Comparison of ENCODE assay signal across 26 cellular contexts in the genomic region with DNA sequence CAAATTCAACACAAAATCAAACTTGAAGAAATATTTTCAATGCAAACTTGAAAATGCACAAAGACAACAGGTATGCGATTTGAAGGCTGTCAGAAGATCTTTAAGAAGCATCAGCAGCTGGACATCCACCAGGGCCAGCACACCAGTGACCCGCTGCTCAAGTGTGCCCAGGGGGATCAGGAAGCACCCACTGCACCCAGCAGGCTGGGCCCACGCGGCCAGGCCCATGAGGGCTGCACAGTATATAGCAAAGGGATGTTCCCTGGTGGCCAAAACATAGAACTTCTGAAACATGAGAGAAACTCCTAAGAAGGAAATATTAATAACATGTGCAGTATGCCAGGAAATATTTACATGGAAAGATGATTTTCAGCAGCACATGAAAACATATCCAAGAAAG. TPM values are rescaled to one million over a fixed set of nuclear protein-coding genes. Genes with fewer than 3 reads are reported as not detected.
DNase-seq lines count a peak whose midpoint lies in the region; ATAC-seq, FAIRE-seq and TF ChIP-seq lines count a peak whose summit lies in the region.
"Had no signal": no experiment of that assay in that cellular context is flagged by ENCODE, and none has a peak within 500 bp of the region (broad histone marks: within the 10 kb centered on the region; RNA-seq: fewer than 3 reads in every experiment).

No MANE protein-coding gene starts in this region.

- TF ChIP-seq POLR2A in esophagus muscularis mucosa (IDR thresholded peaks at IDR 0.05; ENCODE audit: low read depth): no peak

- 95% methylated on average over 4 of the region's 4 CpGs for WGBS in esophagus muscularis mucosa

- no TSS peak for BruUV-seq in A673 (replicated peaks; lab: Mats Ljungman, UMichigan)
- BruUV-seq in Panc1 (replicated peaks; lab: Mats Ljungman, UMichigan): no TSS peak

- peaks cover 10% of the 10 kb centered on the region for H3K4me1 Mint-ChIP-seq in endothelial cell (ENCODE audit: unreplicated experiment)
- H3K4me1 Mint-ChIP-seq: nephron had no signal

- H3K27ac ChIP-seq in A673 (ENCODE audit: low read depth, low read length, poor library complexity, severe bottlenecking) (no peak overlapping the region), Panc1 (ENCODE audit: low read length) (no peak overlapping the region), esophagus muscularis mucosa (replicated peaks in 1 of 4) (no peak overlapping the region), kidney (ENCODE audit: low read depth in 2 of 2, low read length in 2 of 2) (no peak overlapping the region)
- H3K27ac ChIP-seq: dorsolateral prefrontal cortex, lower lobe of right lung, SJSA1 had no signal

- TF ChIP-seq CTCF in A673 (conservative IDR thresholded peaks at IDR 0.05; ENCODE audit: low read depth, low read length): peak; percentile 26; the same call in 1 of the 2 replicates
- no peak for TF ChIP-seq CTCF in Panc1 (IDR thresholded peaks at IDR 0.05)
- TF ChIP-seq CTCF in endothelial cell (IDR thresholded peaks at IDR 0.05; ENCODE audit: unreplicated experiment): peak; percentile 36
- TF ChIP-seq CTCF in esophagus muscularis mucosa (IDR thresholded peaks at IDR 0.05): no peak
- no peak for TF ChIP-seq CTCF in kidney (IDR thresholded peaks at IDR 0.05; ENCODE audit: borderline replicate concordance, extremely low read depth, insufficient read depth)

- in situ Hi-C loops in Panc1 (cut with HindIII; ENCODE audit: low pct_unique_long_range_greater_than_20kb, low sequenced_read_pairs): no loop called here

- H3K4me3 Mint-ChIP-seq in endothelial cell (ENCODE audit: unreplicated experiment): no peak overlapping the region
- H3K4me3 Mint-ChIP-seq: central memory CD8-positive, alpha-beta T cell; nephron; T-helper 1 cell treated with Interleukin-12 subunit alpha and Interleukin-12 subunit beta and Interleukin-4 antibody, amounts not matched to agents 30 μg/mL and 1 μg/mL, for 36 hours had no signal

- intact Hi-C loops in A673 (cut with micrococcal nuclease; ENCODE audit: unreplicated experiment) (no loop called here), Panc1 (cut with micrococcal nuclease; ENCODE audit: unreplicated experiment) (no loop called here), esophagus muscularis mucosa (cut with DNase I) (no loop called here), kidney (cut with DNase I) (no loop called here)

- POLR2A ChIA-PET in A673 (lab: Charles Lee; ENCODE audit: low non-redundant PET) (no interaction called here), Panc1 (lab: Charles Lee) (no interaction called here)

- no peaks in the 10 kb centered on the region for H3K9me3 Mint-ChIP-seq in endothelial cell (ENCODE audit: unreplicated experiment)
- H3K9me3 Mint-ChIP-seq: central memory CD8-positive, alpha-beta T cell; nephron; T-helper 1 cell treated with Interleukin-12 subunit alpha and Interleukin-12 subunit beta and Interleukin-4 antibody, amounts not matched to agents 30 μg/mL and 1 μg/mL, for 36 hours had no signal

- peaks cover 21% of the 10 kb centered on the region for H3K36me3 ChIP-seq in A673 (ENCODE audit: insufficient read depth, low read length, poor library complexity, severe bottlenecking)
- peaks cover 6% of the 10 kb centered on the region for H3K36me3 ChIP-seq in H7 (replicated peaks; ENCODE audit: control insufficient read depth, insufficient read depth, low read length)
- no peaks in the 10 kb centered on the region for H3K36me3 ChIP-seq in Panc1 (ENCODE audit: control insufficient read depth, insufficient read depth, low read length)
- H3K36me3 ChIP-seq in esophagus muscularis mucosa: peaks cover 5 to 27% (median 16%) of the 10 kb centered on the region in 4 donors
- H3K36me3 ChIP-seq in kidney (ENCODE audit: control insufficient read depth in 1 of 2, insufficient read depth in 2 of 2, low read length in 2 of 2): no peaks in the 10 kb centered on the region

- H3K9me3 ChIP-seq in A673 (ENCODE audit: low read depth, low read length, poor library complexity, severe bottlenecking) (no peaks in the 10 kb centered on the region), Panc1 (ENCODE audit: control insufficient read depth, insufficient read depth, low read depth, low read length) (no peaks in the 10 kb centered on the region), esophagus muscularis mucosa (no peaks in the 10 kb centered on the region), kidney (ENCODE audit: control insufficient read depth in 1 of 2, low read length in 2 of 2) (no peaks in the 10 kb centered on the region)
- H3K9me3 ChIP-seq: lower lobe of right lung, SJSA1, spleen had no signal

- peaks cover 4% of the 10 kb centered on the region for H3K27me3 Mint-ChIP-seq in endothelial cell (ENCODE audit: unreplicated experiment)
- H3K27me3 Mint-ChIP-seq: central memory CD8-positive, alpha-beta T cell had no signal

- H3K4me3 ChIP-seq in A673 (ENCODE audit: low read depth, low read length, poor library complexity, severe bottlenecking) (no peak overlapping the region), H7 (ENCODE audit: insufficient read depth, low read depth, low read length) (no peak overlapping the region), Panc1 (ENCODE audit: low read depth in 2 of 2, low read length in 2 of 2) (no peak overlapping the region), esophagus muscularis mucosa (no peak overlapping the region), kidney (ENCODE audit: low read length in 2 of 2) (no peak overlapping the region)
- H3K4me3 ChIP-seq: dorsolateral prefrontal cortex, lower lobe of right lung, SJSA1, spleen had no signal

- no peak for TF ChIP-seq EP300 in esophagus muscularis mucosa (IDR thresholded peaks at IDR 0.05)

- peak; percentile 62; the same call in 1 of the 2 replicates for ATAC-seq in Panc1

- H3K4me1 ChIP-seq in A673 (ENCODE audit: insufficient read depth, low read length, poor library complexity, severe bottlenecking) (no peaks in the 10 kb centered on the region), Panc1 (ENCODE audit: control insufficient read depth, insufficient read depth, low read length) (no peaks in the 10 kb centered on the region), esophagus muscularis mucosa (peaks cover 0 to 40% (median 15%) of the 10 kb centered on the region in 4 donors), kidney (ENCODE audit: control insufficient read depth in 1 of 2, insufficient read depth in 1 of 2, low read depth in 1 of 2, low read length in 2 of 2) (no peaks in the 10 kb centered on the region)

- H3K27me3 ChIP-seq in A673 (replicated peaks; ENCODE audit: insufficient read depth, low read depth, low read length, poor library complexity) (no peaks in the 10 kb centered on the region), H7 (ENCODE audit: control insufficient read depth, insufficient read depth, low read length) (no peaks in the 10 kb centered on the region), Panc1 (ENCODE audit: control insufficient read depth, insufficient read depth, low read length) (no peaks in the 10 kb centered on the region), esophagus muscularis mucosa (no peaks in the 10 kb centered on the region)
- H3K27me3 ChIP-seq: dorsolateral prefrontal cortex, SJSA1, spleen had no signal

- CTCF ChIA-PET in A673 (lab: Charles Lee) (no interaction called here), Panc1 (lab: Charles Lee) (interaction anchor here (0.6 kb wide), 1 partner anchor 1144 kb away, joined by 6 read pairs; no protein-coding TSS in a partner anchor)

- no peak for DNase-seq in A673 (ENCODE audit: low spot score)
- peak; percentile 32 for DNase-seq in H7
- no peak for DNase-seq in Panc1 (ENCODE audit: low read depth, low spot score)
- DNase-seq in endothelial cell (ENCODE audit: low spot score): no peak
- DNase-seq in NCI-H82 (lab: John Stamatoyannopoulos, UW): no peak
- no peak for DNase-seq in esophagus muscularis mucosa (ENCODE audit: extremely low spot score)
- no peak for DNase-seq in HUDEP-2 (lab: John Stamatoyannopoulos, UW; ENCODE audit: unreplicated experiment in 76 of 76)
- no peak for DNase-seq in kidney
- DNase-seq: activated CD4-positive, alpha-beta T cell treated with anti-CD3 and anti-CD28 coated beads for 4 hours; activated CD8-positive, alpha-beta memory T cell treated with anti-CD3 and anti-CD28 coated beads for 24 hours; activated effector memory CD4-positive, alpha-beta T cell treated with anti-CD3 and anti-CD28 coated beads, Interleukin-2, amount 50 U/mL, for 16 hours; dorsolateral prefrontal cortex; GDM1; head of caudate nucleus; lower lobe of right lung; NCI-H1105 treated with DMSO at 0.1 percent for 48 hours; NCI-H1930; NCI-H524; NK-92 treated with Interleukin-12 subunit alpha and Interleukin-12 subunit beta, amount 100 ng/mL, for 24 hours; RPMI8226; spleen; trophoblast cell had no signal

- H3K9ac ChIP-seq in kidney (ENCODE audit: low read length in 2 of 2): no peak overlapping the region

- H3K27ac Mint-ChIP-seq in endothelial cell (ENCODE audit: unreplicated experiment): no peak overlapping the region
- H3K27ac Mint-ChIP-seq: nephron; T-helper 1 cell treated with Interleukin-12 subunit alpha and Interleukin-12 subunit beta and Interleukin-4 antibody, amounts not matched to agents 30 μg/mL and 1 μg/mL, for 36 hours had no signal

- no peak for FAIRE-seq in kidney (lab: Jason Lieb, UNC)

- H3K36me3 Mint-ChIP-seq in endothelial cell (ENCODE audit: low read depth, unreplicated experiment): peaks cover 11% of the 10 kb centered on the region

RNA-seq across cellular contexts. Expression of a gene that starts 25.0 kb away (rescaled TPM):
- total RNA-seq in A673 (2021): 72.6 and 88.7 TPM in 2 replicates
- total RNA-seq in H7 (2014; rRNA removed; shearing (Covaris generic)): 88.8 and 118 TPM in 2 replicates
- total RNA-seq in Panc1 (2021; ENCODE audit: unreplicated experiment): 48.5 TPM
- 47.8 TPM for polyA plus RNA-seq in Panc1 (2012; ENCODE audit: insufficient read length)
- total RNA-seq in endothelial cell (ENCODE audit: unreplicated experiment): 53.1 TPM
- total RNA-seq in esophagus muscularis mucosa: 10 to 100 TPM; 19.4 to 29.2 (median 24.7) TPM
- total RNA-seq in kidney: 38.4 TPM
- polyA plus RNA-seq in kidney (ENCODE audit: insufficient read depth, low read depth, low replicate concordance): 10.4 TPM

RNA-seq across cellular contexts. Expression of a gene that starts 37.2 kb away (rescaled TPM):
- 38.3 and 39.1 TPM in 2 replicates for total RNA-seq in A673 (2021)
- total RNA-seq in H7 (2014; rRNA removed; shearing (Covaris generic)): 80.7 and 88.1 TPM in 2 replicates
- total RNA-seq in Panc1 (2021; ENCODE audit: unreplicated experiment): 27.8 TPM
- polyA plus RNA-seq in Panc1 (2012; ENCODE audit: insufficient read length): 18.3 TPM
- total RNA-seq in endothelial cell (ENCODE audit: unreplicated experiment): 25.7 TPM
- total RNA-seq in esophagus muscularis mucosa: 10 to 100 TPM; 18.3 to 24.7 (median 19.6) TPM
- total RNA-seq in kidney: 24.2 TPM
- polyA plus RNA-seq in kidney (ENCODE audit: insufficient read depth, low read depth, low replicate concordance): 52.7 TPM

Comparison
In these comparisons a context has a peak if more than half of its experiments do, and no peak if none do; other contexts are left out.
1. CTCF ChIP-seq: peak in A673 (single experiment) and endothelial cell (single experiment); none in Panc1 (single experiment), esophagus muscularis mucosa (0 of 3) and kidney (single experiment).